ENCODE assay signal across 8 cellular contexts in the genomic region with DNA sequence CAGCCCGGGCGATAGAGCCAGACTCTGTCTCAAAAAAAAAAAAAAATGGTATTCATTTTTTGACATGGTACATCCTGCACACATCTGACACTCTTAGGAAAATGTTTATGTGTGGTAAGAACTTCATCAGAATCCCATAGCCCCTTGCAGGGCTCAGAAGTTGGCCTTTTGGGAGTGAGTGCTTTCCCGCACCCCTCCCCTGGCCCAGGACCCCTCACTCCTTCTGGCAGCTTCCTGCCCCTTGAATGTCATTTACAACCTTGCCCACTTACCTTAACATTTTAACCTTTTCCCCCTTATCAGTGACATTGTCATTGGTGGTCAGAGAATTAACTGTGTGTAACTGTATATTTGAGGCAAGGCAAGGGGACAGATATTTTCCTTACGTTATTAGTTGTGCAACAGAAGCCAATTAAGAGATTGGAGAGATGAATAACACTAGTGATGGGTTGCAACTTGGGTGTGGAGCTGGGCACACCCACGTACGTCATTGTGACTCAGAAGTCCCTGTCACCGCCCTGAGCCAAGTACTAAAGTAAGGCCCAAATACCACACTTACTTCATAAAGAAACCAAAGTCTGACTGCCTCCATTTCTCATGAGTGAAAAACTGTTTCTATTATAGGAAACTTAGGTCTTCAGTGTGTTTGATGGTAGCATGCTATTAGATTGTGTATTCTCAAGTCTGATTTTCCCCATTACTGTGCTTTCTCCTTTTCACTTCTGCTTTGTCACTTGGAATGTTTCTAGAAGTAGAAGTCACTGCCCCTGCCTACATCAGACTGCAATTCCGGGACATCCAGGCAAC. TPM values are rescaled to one million over a fixed set of nuclear protein-coding genes. Genes with fewer than 3 reads are reported as not detected.
DNase-seq lines count a peak whose midpoint lies in the region; ATAC-seq and TF ChIP-seq lines count a peak whose summit lies in the region.

No MANE protein-coding gene starts in this region.

- no peaks in the 10 kb centered on the region for H3K27me3 Mint-ChIP-seq in WTC11 (ENCODE audit: low read depth)

- H3K36me3 Mint-ChIP-seq in WTC11, result 0 out of 2 replicates have a peak, but pooled peaks cover 3% of the 10 kb centered on the region

- H3K4me3 ChIP-seq in cardiac fibroblast (replicated peaks in 1 of 2; ENCODE audit: low read depth in 2 of 2, low read length in 2 of 2), result no peak overlapping the region
- H3K4me3 ChIP-seq in stomach smooth muscle (ENCODE audit: low read length in 2 of 2), result no peak overlapping the region

- H3K4me3 Mint-ChIP-seq in WTC11, result no peak overlapping the region

- peaks cover 51% of the 10 kb centered on the region for H3K4me1 Mint-ChIP-seq in WTC11

- DNase-seq in AG09319 (ENCODE audit: extremely low read depth, low read depth) (peak; percentile 66), WTC11 (ENCODE audit: low spot score) (no peak), cardiac fibroblast (ENCODE audit: low read depth in 2 of 2) (peak; percentile 90 to 93), myocyte (ENCODE audit: low read depth) (peak; percentile 80), ecto neural progenitor cell (ENCODE audit: low spot score) (no peak)

- no peaks in the 10 kb centered on the region for H3K9me3 ChIP-seq in stomach smooth muscle (ENCODE audit: control insufficient read depth in 2 of 2, low read length in 2 of 2)

- H3K36me3 ChIP-seq in stomach smooth muscle (ENCODE audit: control insufficient read depth in 2 of 2, insufficient read depth in 2 of 2, low read length in 2 of 2), result peaks cover 0 to 5% of the 10 kb centered on the region in 2 donors

- POLR2A ChIA-PET in WTC11 (lab: Charles Lee), result interaction anchor here (0.5 kb wide), 1 partner anchor 123 kb away, joined by 3 read pairs; no protein-coding TSS in a partner anchor

- H3K27me3 ChIP-seq in stomach smooth muscle (ENCODE audit: control insufficient read depth in 1 of 2, insufficient read depth in 2 of 2, low read length in 2 of 2), result no peaks in the 10 kb centered on the region

- peaks cover 55% of the 10 kb centered on the region for H3K4me1 ChIP-seq in stomach smooth muscle (ENCODE audit: control insufficient read depth, insufficient read depth, low read length)

- peak overlapping the region; percentile 86 for H3K27ac ChIP-seq in stomach smooth muscle (ENCODE audit: low read length)

- H3K9me3 Mint-ChIP-seq in WTC11, result no peaks in the 10 kb centered on the region

- TF ChIP-seq CTCF in AG09319 (IDR thresholded peaks at IDR 0.05; ENCODE audit: low read depth, low read length) (no peak), WTC11 (IDR thresholded peaks at IDR 0.05) (no peak), cardiac fibroblast (IDR thresholded peaks at IDR 0.05; ENCODE audit: low read depth, low read length) (no peak)

- peak overlapping the region; percentile 91 for H3K27ac Mint-ChIP-seq in WTC11

- H3K9ac ChIP-seq in stomach smooth muscle (ENCODE audit: low read length in 2 of 2), result peak overlapping the region; percentile 16 to 51

- CTCF ChIA-PET in WTC11 (lab: Charles Lee), result interaction anchor here (1.4 to 1.7 kb wide), 2 partner anchors 103 to 498 kb away, joined by 3 to 4 read pairs; no protein-coding TSS in a partner anchor

- ATAC-seq in GM19467 (IDR thresholded peaks at IDR 0.05; ENCODE audit: unreplicated experiment) (peak; percentile 32), HG03571 (IDR thresholded peaks at IDR 0.05; ENCODE audit: unreplicated experiment) (peak; percentile 40), WTC11 (no peak)

TF ChIP-seq in WTC11, 78 proteins besides CTCF, POLR2A, EP300 and RAD21:
- TF ChIP-seq, protein P1, sequence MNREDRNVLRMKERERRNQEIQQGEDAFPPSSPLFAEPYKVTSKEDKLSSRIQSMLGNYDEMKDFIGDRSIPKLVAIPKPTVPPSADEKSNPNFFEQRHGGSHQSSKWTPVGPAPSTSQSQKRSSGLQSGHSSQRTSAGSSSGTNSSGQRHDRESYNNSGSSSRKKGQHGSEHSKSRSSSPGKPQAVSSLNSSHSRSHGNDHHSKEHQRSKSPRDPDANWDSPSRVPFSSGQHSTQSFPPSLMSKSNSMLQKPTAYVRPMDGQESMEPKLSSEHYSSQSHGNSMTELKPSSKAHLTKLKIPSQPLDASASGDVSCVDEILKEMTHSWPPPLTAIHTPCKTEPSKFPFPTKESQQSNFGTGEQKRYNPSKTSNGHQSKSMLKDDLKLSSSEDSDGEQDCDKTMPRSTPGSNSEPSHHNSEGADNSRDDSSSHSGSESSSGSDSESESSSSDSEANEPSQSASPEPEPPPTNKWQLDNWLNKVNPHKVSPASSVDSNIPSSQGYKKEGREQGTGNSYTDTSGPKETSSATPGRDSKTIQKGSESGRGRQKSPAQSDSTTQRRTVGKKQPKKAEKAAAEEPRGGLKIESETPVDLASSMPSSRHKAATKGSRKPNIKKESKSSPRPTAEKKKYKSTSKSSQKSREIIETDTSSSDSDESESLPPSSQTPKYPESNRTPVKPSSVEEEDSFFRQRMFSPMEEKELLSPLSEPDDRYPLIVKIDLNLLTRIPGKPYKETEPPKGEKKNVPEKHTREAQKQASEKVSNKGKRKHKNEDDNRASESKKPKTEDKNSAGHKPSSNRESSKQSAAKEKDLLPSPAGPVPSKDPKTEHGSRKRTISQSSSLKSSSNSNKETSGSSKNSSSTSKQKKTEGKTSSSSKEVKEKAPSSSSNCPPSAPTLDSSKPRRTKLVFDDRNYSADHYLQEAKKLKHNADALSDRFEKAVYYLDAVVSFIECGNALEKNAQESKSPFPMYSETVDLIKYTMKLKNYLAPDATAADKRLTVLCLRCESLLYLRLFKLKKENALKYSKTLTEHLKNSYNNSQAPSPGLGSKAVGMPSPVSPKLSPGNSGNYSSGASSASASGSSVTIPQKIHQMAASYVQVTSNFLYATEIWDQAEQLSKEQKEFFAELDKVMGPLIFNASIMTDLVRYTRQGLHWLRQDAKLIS (CRISPR knock-in tag; IDR thresholded peaks at IDR 0.05; ENCODE audit: borderline replicate concordance), result no peak
- TF ChIP-seq IRF2 (CRISPR knock-in tag; IDR thresholded peaks at IDR 0.05; ENCODE audit: borderline replicate concordance, low read depth), result no peak
- no peak for TF ChIP-seq JAZF1 (CRISPR knock-in tag; IDR thresholded peaks at IDR 0.05)
- TF ChIP-seq KAT7 (CRISPR knock-in tag; IDR thresholded peaks at IDR 0.05; ENCODE audit: borderline replicate concordance), result no peak
- TF ChIP-seq, protein P2, sequence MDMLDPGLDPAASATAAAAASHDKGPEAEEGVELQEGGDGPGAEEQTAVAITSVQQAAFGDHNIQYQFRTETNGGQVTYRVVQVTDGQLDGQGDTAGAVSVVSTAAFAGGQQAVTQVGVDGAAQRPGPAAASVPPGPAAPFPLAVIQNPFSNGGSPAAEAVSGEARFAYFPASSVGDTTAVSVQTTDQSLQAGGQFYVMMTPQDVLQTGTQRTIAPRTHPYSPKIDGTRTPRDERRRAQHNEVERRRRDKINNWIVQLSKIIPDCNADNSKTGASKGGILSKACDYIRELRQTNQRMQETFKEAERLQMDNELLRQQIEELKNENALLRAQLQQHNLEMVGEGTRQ (CRISPR knock-in tag; IDR thresholded peaks at IDR 0.05), result no peak
- TF ChIP-seq GABPB1 (CRISPR knock-in tag; IDR thresholded peaks at IDR 0.05), result no peak
- no peak for TF ChIP-seq MYBL2 (CRISPR knock-in tag; IDR thresholded peaks at IDR 0.05)
- TF ChIP-seq RELA (CRISPR knock-in tag; IDR thresholded peaks at IDR 0.05; ENCODE audit: borderline replicate concordance), result no peak
- no peak for TF ChIP-seq CREM (CRISPR knock-in tag; IDR thresholded peaks at IDR 0.05)
- no peak for TF ChIP-seq ZNF138 (CRISPR knock-in tag; conservative IDR thresholded peaks at IDR 0.05)
- TF ChIP-seq MXD4 (CRISPR knock-in tag; IDR thresholded peaks at IDR 0.05; ENCODE audit: borderline replicate concordance), result no peak
- no peak for TF ChIP-seq SOX15 (CRISPR knock-in tag; IDR thresholded peaks at IDR 0.05)
- TF ChIP-seq ZNF317 (CRISPR knock-in tag; IDR thresholded peaks at IDR 0.05; ENCODE audit: borderline replicate concordance, low read depth), result no peak
- TF ChIP-seq, protein P3, sequence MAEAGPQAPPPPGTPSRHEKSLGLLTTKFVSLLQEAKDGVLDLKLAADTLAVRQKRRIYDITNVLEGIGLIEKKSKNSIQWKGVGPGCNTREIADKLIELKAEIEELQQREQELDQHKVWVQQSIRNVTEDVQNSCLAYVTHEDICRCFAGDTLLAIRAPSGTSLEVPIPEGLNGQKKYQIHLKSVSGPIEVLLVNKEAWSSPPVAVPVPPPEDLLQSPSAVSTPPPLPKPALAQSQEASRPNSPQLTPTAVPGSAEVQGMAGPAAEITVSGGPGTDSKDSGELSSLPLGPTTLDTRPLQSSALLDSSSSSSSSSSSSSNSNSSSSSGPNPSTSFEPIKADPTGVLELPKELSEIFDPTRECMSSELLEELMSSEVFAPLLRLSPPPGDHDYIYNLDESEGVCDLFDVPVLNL (CRISPR knock-in tag; IDR thresholded peaks at IDR 0.05; ENCODE audit: borderline replicate concordance, low read depth), result no peak
- TF ChIP-seq, protein P4, sequence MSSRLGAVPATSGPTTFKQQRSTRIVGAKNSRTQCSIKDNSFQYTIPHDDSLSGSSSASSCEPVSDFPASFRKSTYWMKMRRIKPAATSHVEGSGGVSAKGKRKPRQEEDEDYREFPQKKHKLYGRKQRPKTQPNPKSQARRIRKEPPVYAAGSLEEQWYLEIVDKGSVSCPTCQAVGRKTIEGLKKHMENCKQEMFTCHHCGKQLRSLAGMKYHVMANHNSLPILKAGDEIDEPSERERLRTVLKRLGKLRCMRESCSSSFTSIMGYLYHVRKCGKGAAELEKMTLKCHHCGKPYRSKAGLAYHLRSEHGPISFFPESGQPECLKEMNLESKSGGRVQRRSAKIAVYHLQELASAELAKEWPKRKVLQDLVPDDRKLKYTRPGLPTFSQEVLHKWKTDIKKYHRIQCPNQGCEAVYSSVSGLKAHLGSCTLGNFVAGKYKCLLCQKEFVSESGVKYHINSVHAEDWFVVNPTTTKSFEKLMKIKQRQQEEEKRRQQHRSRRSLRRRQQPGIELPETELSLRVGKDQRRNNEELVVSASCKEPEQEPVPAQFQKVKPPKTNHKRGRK (CRISPR knock-in tag; IDR thresholded peaks at IDR 0.05; ENCODE audit: borderline replicate concordance), result no peak

RNA-seq across cellular contexts. Expression of a gene that starts 31.6 kb away (rescaled TPM):
- total RNA-seq in WTC11 (2021) (79.6 to 90.5 TPM (median 89.7 TPM) in 3 replicates), myocyte (172 and 183 TPM in 2 replicates)
- polyA plus RNA-seq in myocyte (2012), result 86.7 TPM

RNA-seq across cellular contexts. Expression of a gene that starts 56.0 kb away (rescaled TPM):
- total RNA-seq in WTC11 (2021), result 58.6 to 61.9 TPM (median 60.9 TPM) in 3 replicates
- 338 and 363 TPM in 2 replicates for total RNA-seq in myocyte
- polyA plus RNA-seq in myocyte (2012), result 123 TPM

Comparison
In these comparisons a context has a peak if more than half of its experiments do, and no peak if none do; other contexts are left out.
1. DNase-seq: peak in AG09319 (single experiment), cardiac fibroblast (2 of 2) and myocyte (single experiment); none in WTC11 (single experiment) and ecto neural progenitor cell (single experiment).